ENCODE assay signal across 1 cellular context in the genomic region with DNA sequence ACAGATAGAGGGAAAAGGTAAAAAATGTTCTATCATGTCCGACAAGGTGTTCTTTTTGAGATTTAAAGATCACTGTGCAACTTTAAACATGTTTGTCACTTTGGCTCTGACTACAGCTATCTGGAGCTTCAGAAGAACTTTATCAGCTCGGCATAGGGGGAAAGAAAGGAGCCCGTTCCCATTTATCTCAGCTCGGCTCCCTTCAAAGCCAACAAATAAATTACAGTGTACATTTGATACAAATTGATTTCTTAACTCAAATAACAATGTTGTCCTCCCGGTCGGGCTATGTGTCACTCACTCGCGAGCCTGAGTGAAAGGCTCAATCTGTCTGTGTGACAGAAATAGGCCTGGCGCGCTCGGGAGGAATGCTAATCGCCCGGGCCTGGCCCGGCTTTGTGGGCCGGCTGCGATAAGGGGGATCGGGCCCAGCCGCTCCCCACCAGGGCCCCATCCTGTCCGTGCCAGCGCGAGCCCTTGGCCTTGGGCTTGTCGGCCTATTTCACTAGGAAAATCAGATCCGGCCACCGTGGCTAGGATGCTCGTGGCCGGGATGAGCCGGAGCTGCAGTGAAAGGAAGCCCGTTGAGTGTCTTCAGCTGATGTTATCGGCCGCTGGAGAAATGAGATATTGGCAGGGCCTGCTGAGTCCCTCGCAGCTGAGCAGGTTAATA.
TF ChIP-seq lines count a peak whose summit lies in the region.

No MANE protein-coding gene starts in this region.

TF ChIP-seq in GM23338, 12 proteins besides CTCF, POLR2A, EP300 and RAD21 (continued from another document):
- TF ChIP-seq, protein P1, sequence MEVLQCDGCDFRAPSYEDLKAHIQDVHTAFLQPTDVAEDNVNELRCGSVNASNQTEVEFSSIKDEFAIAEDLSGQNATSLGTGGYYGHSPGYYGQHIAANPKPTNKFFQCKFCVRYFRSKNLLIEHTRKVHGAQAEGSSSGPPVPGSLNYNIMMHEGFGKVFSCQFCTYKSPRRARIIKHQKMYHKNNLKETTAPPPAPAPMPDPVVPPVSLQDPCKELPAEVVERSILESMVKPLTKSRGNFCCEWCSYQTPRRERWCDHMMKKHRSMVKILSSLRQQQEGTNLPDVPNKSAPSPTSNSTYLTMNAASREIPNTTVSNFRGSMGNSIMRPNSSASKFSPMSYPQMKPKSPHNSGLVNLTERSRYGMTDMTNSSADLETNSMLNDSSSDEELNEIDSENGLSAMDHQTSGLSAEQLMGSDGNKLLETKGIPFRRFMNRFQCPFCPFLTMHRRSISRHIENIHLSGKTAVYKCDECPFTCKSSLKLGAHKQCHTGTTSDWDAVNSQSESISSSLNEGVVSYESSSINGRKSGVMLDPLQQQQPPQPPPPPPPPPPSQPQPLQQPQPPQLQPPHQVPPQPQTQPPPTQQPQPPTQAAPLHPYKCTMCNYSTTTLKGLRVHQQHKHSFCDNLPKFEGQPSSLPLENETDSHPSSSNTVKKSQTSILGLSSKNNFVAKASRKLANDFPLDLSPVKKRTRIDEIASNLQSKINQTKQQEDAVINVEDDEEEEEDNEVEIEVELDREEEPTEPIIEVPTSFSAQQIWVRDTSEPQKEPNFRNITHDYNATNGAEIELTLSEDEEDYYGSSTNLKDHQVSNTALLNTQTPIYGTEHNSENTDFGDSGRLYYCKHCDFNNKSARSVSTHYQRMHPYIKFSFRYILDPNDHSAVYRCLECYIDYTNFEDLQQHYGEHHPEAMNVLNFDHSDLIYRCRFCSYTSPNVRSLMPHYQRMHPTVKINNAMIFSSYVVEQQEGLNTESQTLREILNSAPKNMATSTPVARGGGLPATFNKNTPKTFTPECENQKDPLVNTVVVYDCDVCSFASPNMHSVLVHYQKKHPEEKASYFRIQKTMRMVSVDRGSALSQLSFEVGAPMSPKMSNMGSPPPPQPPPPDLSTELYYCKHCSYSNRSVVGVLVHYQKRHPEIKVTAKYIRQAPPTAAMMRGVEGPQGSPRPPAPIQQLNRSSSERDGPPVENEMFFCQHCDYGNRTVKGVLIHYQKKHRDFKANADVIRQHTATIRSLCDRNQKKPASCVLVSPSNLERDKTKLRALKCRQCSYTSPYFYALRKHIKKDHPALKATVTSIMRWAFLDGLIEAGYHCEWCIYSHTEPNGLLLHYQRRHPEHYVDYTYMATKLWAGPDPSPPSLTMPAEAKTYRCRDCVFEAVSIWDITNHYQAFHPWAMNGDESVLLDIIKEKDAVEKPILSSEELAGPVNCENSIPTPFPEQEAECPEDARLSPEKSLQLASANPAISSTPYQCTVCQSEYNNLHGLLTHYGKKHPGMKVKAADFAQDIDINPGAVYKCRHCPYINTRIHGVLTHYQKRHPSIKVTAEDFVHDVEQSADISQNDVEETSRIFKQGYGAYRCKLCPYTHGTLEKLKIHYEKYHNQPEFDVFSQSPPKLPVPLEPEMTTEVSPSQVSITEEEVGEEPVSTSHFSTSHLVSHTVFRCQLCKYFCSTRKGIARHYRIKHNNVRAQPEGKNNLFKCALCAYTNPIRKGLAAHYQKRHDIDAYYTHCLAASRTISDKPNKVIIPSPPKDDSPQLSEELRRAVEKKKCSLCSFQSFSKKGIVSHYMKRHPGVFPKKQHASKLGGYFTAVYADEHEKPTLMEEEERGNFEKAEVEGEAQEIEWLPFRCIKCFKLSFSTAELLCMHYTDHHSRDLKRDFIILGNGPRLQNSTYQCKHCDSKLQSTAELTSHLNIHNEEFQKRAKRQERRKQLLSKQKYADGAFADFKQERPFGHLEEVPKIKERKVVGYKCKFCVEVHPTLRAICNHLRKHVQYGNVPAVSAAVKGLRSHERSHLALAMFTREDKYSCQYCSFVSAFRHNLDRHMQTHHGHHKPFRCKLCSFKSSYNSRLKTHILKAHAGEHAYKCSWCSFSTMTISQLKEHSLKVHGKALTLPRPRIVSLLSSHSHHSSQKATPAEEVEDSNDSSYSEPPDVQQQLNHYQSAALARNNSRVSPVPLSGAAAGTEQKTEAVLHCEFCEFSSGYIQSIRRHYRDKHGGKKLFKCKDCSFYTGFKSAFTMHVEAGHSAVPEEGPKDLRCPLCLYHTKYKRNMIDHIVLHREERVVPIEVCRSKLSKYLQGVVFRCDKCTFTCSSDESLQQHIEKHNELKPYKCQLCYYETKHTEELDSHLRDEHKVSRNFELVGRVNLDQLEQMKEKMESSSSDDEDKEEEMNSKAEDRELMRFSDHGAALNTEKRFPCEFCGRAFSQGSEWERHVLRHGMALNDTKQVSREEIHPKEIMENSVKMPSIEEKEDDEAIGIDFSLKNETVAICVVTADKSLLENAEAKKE (CRISPR knock-in tag; IDR thresholded peaks at IDR 0.05) = no peak
- TF ChIP-seq ZNF331 (CRISPR knock-in tag; IDR thresholded peaks at IDR 0.05; ENCODE audit: low read depth) = no peak
- TF ChIP-seq EZH2 (IDR thresholded peaks at IDR 0.05; ENCODE audit: low read depth, unreplicated experiment) = no peak
- TF ChIP-seq ZNF114 (CRISPR knock-in tag; IDR thresholded peaks at IDR 0.05) = no peak
